Comparison of ENCODE assay signal across 8 cellular contexts in the genomic region with DNA sequence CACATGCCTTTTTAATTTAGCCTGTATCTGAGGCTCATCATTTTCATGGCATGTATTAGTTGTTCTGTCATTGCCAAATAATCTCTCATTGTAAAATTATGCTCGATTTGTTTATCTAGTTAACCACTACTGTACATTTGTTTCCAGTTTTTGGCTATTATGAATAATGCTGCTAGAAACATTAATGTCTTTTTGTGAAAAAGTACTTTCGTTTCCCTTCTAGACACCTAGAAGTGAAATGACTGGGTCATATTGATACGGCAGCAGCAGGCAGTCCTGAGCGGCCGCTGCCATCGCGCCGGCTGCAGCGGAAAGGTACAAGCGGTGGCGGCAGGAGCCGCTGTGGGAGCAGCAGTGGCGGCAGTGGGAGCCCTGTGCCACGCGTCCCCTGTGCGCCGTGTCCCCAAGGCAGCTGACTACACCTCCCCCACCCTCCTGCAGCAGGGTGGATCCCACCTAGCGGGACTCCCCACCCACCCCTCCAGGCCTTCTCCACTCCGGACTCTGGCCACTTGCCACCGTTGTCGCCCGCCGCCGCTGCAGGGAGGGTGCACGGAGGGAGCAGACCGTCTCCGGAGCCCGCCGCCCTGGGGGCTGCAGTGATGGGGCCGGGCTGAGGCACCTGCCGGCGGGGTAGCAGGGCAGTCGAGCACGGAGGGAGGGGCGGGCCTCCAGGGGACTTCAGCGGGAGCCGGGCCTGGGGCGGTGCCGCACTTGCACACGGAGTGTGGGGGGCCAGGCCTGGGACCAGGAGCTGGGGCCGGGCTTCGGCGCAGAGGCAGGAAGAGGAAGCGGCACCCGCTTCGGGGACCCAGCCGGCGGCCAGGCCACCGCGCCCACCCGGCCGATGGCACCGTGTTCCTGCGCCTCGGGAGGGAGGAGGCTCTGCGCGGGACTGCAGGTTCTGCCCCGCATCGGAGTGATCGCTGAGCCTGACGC.
DNase-seq lines count a peak whose midpoint lies in the region; ATAC-seq and TF ChIP-seq lines count a peak whose summit lies in the region.

No MANE protein-coding gene starts in this region.

- peaks cover 43% of the 10 kb centered on the region for H3K27me3 Mint-ChIP-seq in activated T-helper 2 cell treated with anti-CD3 and anti-CD28 coated beads, Interferon-gamma antibody, Interleukin-2, Interleukin-4, amounts not matched to agents 10 μg/mL and 5 μg/mL and 100 μg/mL, durations not matched to agents 14 hours and 24 hours and 36 hours (ENCODE audit: low read depth)

- no peak overlapping the region for H3K27ac Mint-ChIP-seq in activated T-helper 2 cell treated with anti-CD3 and anti-CD28 coated beads, Interferon-gamma antibody, Interleukin-2, Interleukin-4, amounts not matched to agents 10 μg/mL and 5 μg/mL and 100 μg/mL, durations not matched to agents 14 hours and 24 hours and 36 hours

- no peaks in the 10 kb centered on the region for H3K9me3 Mint-ChIP-seq in activated T-helper 2 cell treated with anti-CD3 and anti-CD28 coated beads, Interferon-gamma antibody, Interleukin-2, Interleukin-4, amounts not matched to agents 10 μg/mL and 5 μg/mL and 100 μg/mL, durations not matched to agents 14 hours and 24 hours and 36 hours

- peak overlapping the region; percentile 33 for H3K4me3 Mint-ChIP-seq in activated T-helper 2 cell treated with anti-CD3 and anti-CD28 coated beads, Interferon-gamma antibody, Interleukin-2, Interleukin-4, amounts not matched to agents 10 μg/mL and 5 μg/mL and 100 μg/mL, durations not matched to agents 14 hours and 24 hours and 36 hours (ENCODE audit: low read depth)

- peak; percentile 8 to 15 for ATAC-seq in left cardiac atrium

- DNase-seq in stimulated activated CD4-positive, alpha-beta T cell treated with anti-CD3 and anti-CD28 coated beads, Interleukin-12 subunit alpha, Interleukin-12 subunit beta, amount 100 ng/mL, for 4 hours: peak; percentile 3
- no peak for DNase-seq in stimulated activated CD4-positive, alpha-beta T cell treated with anti-CD3 and anti-CD28 coated beads, Interleukin-4, amount 100 ng/mL, for 24 hours
- DNase-seq in HEK293T (ENCODE audit: extremely low spot score): peak; percentile 61
- peak; percentile 92 for DNase-seq in NCI-H146 (lab: John Stamatoyannopoulos, UW)
- DNase-seq in activated T-helper 2 cell treated with anti-CD3 and anti-CD28 coated beads, Interferon-gamma antibody, Interleukin-2, Interleukin-4, amounts not matched to agents 10 μg/mL and 5 μg/mL and 100 μg/mL, durations not matched to agents 14 hours and 24 hours and 36 hours (ENCODE audit: low spot score): peak; percentile 13
- DNase-seq in left cardiac atrium: peak; percentile 21
- peak; percentile 19 to 95 (median 68) for DNase-seq in posterior cingulate gyrus
- no peak for DNase-seq in NCI-H226

- CTCF ChIA-PET in HEK293T (lab: Yijun Ruan, JAX): no interaction called here

- H3K36me3 Mint-ChIP-seq in activated T-helper 2 cell treated with anti-CD3 and anti-CD28 coated beads, Interferon-gamma antibody, Interleukin-2, Interleukin-4, amounts not matched to agents 10 μg/mL and 5 μg/mL and 100 μg/mL, durations not matched to agents 14 hours and 24 hours and 36 hours (ENCODE audit: low read depth): no peaks in the 10 kb centered on the region

- POLR2A ChIA-PET in HEK293T (lab: Yijun Ruan, JAX): no interaction called here

- peaks cover 4% of the 10 kb centered on the region for H3K4me1 Mint-ChIP-seq in activated T-helper 2 cell treated with anti-CD3 and anti-CD28 coated beads, Interferon-gamma antibody, Interleukin-2, Interleukin-4, amounts not matched to agents 10 μg/mL and 5 μg/mL and 100 μg/mL, durations not matched to agents 14 hours and 24 hours and 36 hours (ENCODE audit: low read depth)

- intact Hi-C loops in activated T-helper 2 cell treated with anti-CD3 and anti-CD28 coated beads, Interferon-gamma antibody, Interleukin-2, Interleukin-4, amounts not matched to agents 10 μg/mL and 5 μg/mL and 100 μg/mL, durations not matched to agents 14 hours and 24 hours and 36 hours (cut with micrococcal nuclease): no loop called here
- intact Hi-C loops in left cardiac atrium (cut with DNase I): no loop called here
- intact Hi-C loops in posterior cingulate gyrus (cut with DNase I): no loop called here

TF ChIP-seq in HEK293T, 16 proteins besides CTCF, POLR2A, EP300 and RAD21:
- TF ChIP-seq NFRKB (IDR thresholded peaks at IDR 0.05) (no peak), HDGF (IDR thresholded peaks at IDR 0.05; ENCODE audit: borderline replicate concordance) (no peak), L3MBTL2 (conservative IDR thresholded peaks at IDR 0.05) (peak; percentile 60), TARDBP (IDR thresholded peaks at IDR 0.05) (no peak)

Comparison
In these comparisons a context has a peak if more than half of its experiments do, and no peak if none do; other contexts are left out.
1. DNase-seq: peak in stimulated activated CD4-positive, alpha-beta T cell treated with anti-CD3 and anti-CD28 coated beads, Interleukin-12 subunit alpha, Interleukin-12 subunit beta, amount 100 ng/mL, for 4 hours (single experiment), HEK293T (single experiment), NCI-H146 (single experiment), activated T-helper 2 cell treated with anti-CD3 and anti-CD28 coated beads, Interferon-gamma antibody, Interleukin-2, Interleukin-4, amounts not matched to agents 10 μg/mL and 5 μg/mL and 100 μg/mL, durations not matched to agents 14 hours and 24 hours and 36 hours (single experiment), left cardiac atrium (single experiment) and posterior cingulate gyrus (10 of 10); none in stimulated activated CD4-positive, alpha-beta T cell treated with anti-CD3 and anti-CD28 coated beads, Interleukin-4, amount 100 ng/mL, for 24 hours (single experiment) and NCI-H226 (single experiment).